11 cellular contexts compared by ENCODE assay signal in genomic region chr2:218745559-218746469, GRCh38. TPM values are rescaled to one million over a fixed set of nuclear protein-coding genes. Genes with fewer than 3 reads are reported as not detected.
DNase-seq lines count a peak whose midpoint lies in the region; ATAC-seq, FAIRE-seq and TF ChIP-seq lines count a peak whose summit lies in the region.
"Had no signal": no experiment of that assay in that cellular context is flagged by ENCODE, and none has a peak within 500 bp of the region (broad histone marks: within the 10 kb centered on the region; RNA-seq: fewer than 3 reads in every experiment).

No MANE protein-coding gene starts in this region.

- H3K4me1 ChIP-seq in small intestine (ENCODE audit: control insufficient read depth in 2 of 2, insufficient read depth in 1 of 2, low read depth in 1 of 2, low read length in 1 of 2) = no peaks in the 10 kb centered on the region

- no peak overlapping the region for H3K4me3 Mint-ChIP-seq in activated naive CD8-positive, alpha-beta T cell treated with anti-CD3 and anti-CD28 coated beads, Interleukin-2, amount 50 U/mL, for 24 hours

- no peak overlapping the region for H3K27ac ChIP-seq in small intestine (ENCODE audit: low read depth in 1 of 2, low read length in 1 of 2)
- H3K27ac ChIP-seq: lower lobe of right lung had no signal

- H3K27me3 Mint-ChIP-seq in activated naive CD8-positive, alpha-beta T cell treated with anti-CD3 and anti-CD28 coated beads, Interleukin-2, amount 50 U/mL, for 24 hours = no peaks in the 10 kb centered on the region

- peak overlapping the region; percentile 79 for H3K27ac Mint-ChIP-seq in activated naive CD8-positive, alpha-beta T cell treated with anti-CD3 and anti-CD28 coated beads, Interleukin-2, amount 50 U/mL, for 24 hours

- H3K27me3 ChIP-seq in small intestine (ENCODE audit: control insufficient read depth in 2 of 2, insufficient read depth in 2 of 2, low read length in 2 of 2) = no peaks in the 10 kb centered on the region

- H3K36me3 ChIP-seq in small intestine (ENCODE audit: control insufficient read depth in 2 of 2, insufficient read depth in 2 of 2, low read length in 2 of 2) = peaks cover 13 to 14% of the 10 kb centered on the region in 2 donors

- H3K9me3 ChIP-seq in small intestine (ENCODE audit: control insufficient read depth, low read depth) = no peaks in the 10 kb centered on the region
- H3K9me3 ChIP-seq: lower lobe of right lung had no signal

- no peak for ATAC-seq in activated naive CD8-positive, alpha-beta T cell treated with anti-CD3 and anti-CD28 coated beads, Interleukin-2, amount 50 U/mL, for 24 hours
- no peak for ATAC-seq in GM18520 (IDR thresholded peaks at IDR 0.05; ENCODE audit: unreplicated experiment)
- no peak for ATAC-seq in GM19463 (IDR thresholded peaks at IDR 0.05; ENCODE audit: unreplicated experiment)

- 73 to 82% (median 73%) methylated on average over 10 of the region's 10 CpGs for WGBS in small intestine, 3 donors

- TF ChIP-seq CTCF in fibroblast of villous mesenchyme (IDR thresholded peaks at IDR 0.05; ENCODE audit: insufficient read depth, low read depth, low read length) = no peak

- H3K4me1 Mint-ChIP-seq in activated naive CD8-positive, alpha-beta T cell treated with anti-CD3 and anti-CD28 coated beads, Interleukin-2, amount 50 U/mL, for 24 hours = peaks cover 20% of the 10 kb centered on the region

- H3K36me3 Mint-ChIP-seq in activated naive CD8-positive, alpha-beta T cell treated with anti-CD3 and anti-CD28 coated beads, Interleukin-2, amount 50 U/mL, for 24 hours (ENCODE audit: low read depth) = peaks cover 51% of the 10 kb centered on the region

- H3K4me3 ChIP-seq in fibroblast of villous mesenchyme (ENCODE audit: low read depth, low read length) (no peak overlapping the region), small intestine (ENCODE audit: low read depth in 1 of 2, low read length in 2 of 2) (no peak overlapping the region)
- H3K4me3 ChIP-seq: lower lobe of right lung had no signal

- H3K9me3 Mint-ChIP-seq in activated naive CD8-positive, alpha-beta T cell treated with anti-CD3 and anti-CD28 coated beads, Interleukin-2, amount 50 U/mL, for 24 hours = no peaks in the 10 kb centered on the region

- DNase-seq in COLO829 (ENCODE audit: low spot score) = peak; percentile 100
- no peak for DNase-seq in activated naive CD8-positive, alpha-beta T cell treated with anti-CD3 and anti-CD28 coated beads, Interleukin-2, amount 50 U/mL, for 24 hours
- DNase-seq in fibroblast of villous mesenchyme (ENCODE audit: low read depth) = peak; percentile 31
- DNase-seq in nucleus accumbens (lab: John Stamatoyannopoulos, UW) = peak; percentile 20 to 98 (median 88)
- no peak for DNase-seq in small intestine
- no peak for DNase-seq in NCI-H2171 treated with DMSO at 0.1 percent for 48 hours (lab: John Stamatoyannopoulos, UW)
- DNase-seq: lower lobe of right lung had no signal

- FAIRE-seq in small intestine (lab: Jason Lieb, UNC) = no peak
- FAIRE-seq: bronchial epithelial cell, TTC549 had no signal

RNA-seq across cellular contexts. Expression of gene TTLL4, which starts 35.2 kb away (rescaled TPM):
- 12.6 and 19.9 TPM in 2 replicates for total RNA-seq in fibroblast of villous mesenchyme
- 10 to 100 TPM in 2 of 3 donors, 1 to 10 TPM in 1; 8.6 to 14.1 (median 11.0) TPM for polyA plus RNA-seq in small intestine

RNA-seq across cellular contexts. Expression of gene CYP27A1, which starts 36.1 kb away (rescaled TPM):
- total RNA-seq in fibroblast of villous mesenchyme = 4.7 and 16.1 TPM in 2 replicates
- 100 to 1,000 TPM in 1 of 3 donors, 10 to 100 TPM in 2; 46.7 to 114 (median 83.0) TPM for polyA plus RNA-seq in small intestine

Comparison
In these comparisons a context has a peak if more than half of its experiments do, and no peak if none do; other contexts are left out.
1. DNase-seq: peak in COLO829 (single experiment), fibroblast of villous mesenchyme (single experiment) and nucleus accumbens (56 of 56); none in activated naive CD8-positive, alpha-beta T cell treated with anti-CD3 and anti-CD28 coated beads, Interleukin-2, amount 50 U/mL, for 24 hours (single experiment), small intestine (single experiment) and NCI-H2171 treated with DMSO at 0.1 percent for 48 hours (single experiment).